Comparison of ENCODE assay signal across 8 cellular contexts in genomic region chr6:28867078-28867414, GRCh38. TPM values are rescaled to one million over a fixed set of nuclear protein-coding genes. Genes with fewer than 3 reads are reported as not detected.
DNase-seq lines count a peak whose midpoint lies in the region; ATAC-seq and TF ChIP-seq lines count a peak whose summit lies in the region.

No MANE protein-coding gene starts in this region.

- H3K27me3 ChIP-seq in neuron (ENCODE audit: insufficient read depth, low read length): no peaks in the 10 kb centered on the region

- peaks cover 3% of the 10 kb centered on the region for H3K9me3 ChIP-seq in neuron (ENCODE audit: low read length)

- H2AFZ ChIP-seq in neuron (ENCODE audit: low read depth, low read length): peak overlapping the region; percentile 96

- H3K36me3 ChIP-seq in neuron (ENCODE audit: insufficient read depth, low read length): no peaks in the 10 kb centered on the region

- H3K4me1 ChIP-seq in neuron (ENCODE audit: insufficient read depth, low read length): peaks cover 7% of the 10 kb centered on the region

- ATAC-seq in HG02610 (IDR thresholded peaks at IDR 0.05; ENCODE audit: unreplicated experiment): peak; percentile 18
- ATAC-seq in SK-N-SH treated with all-trans-retinoic acid at 6 μM for 48 hours: peak; percentile 4
- ATAC-seq in esophagus mucosa: peak; percentile 57
- ATAC-seq in GM18861 (IDR thresholded peaks at IDR 0.05; ENCODE audit: unreplicated experiment): no peak
- no peak for ATAC-seq in HG03045 (IDR thresholded peaks at IDR 0.05; ENCODE audit: unreplicated experiment)

- DNase-seq in ELR (ENCODE audit: low read depth) (peak; percentile 18), NCI-H1930 (lab: John Stamatoyannopoulos, UW) (no peak)

- H3K4me3 ChIP-seq in neuron (ENCODE audit: low read length): peak overlapping the region; percentile 64

TF ChIP-seq in SK-N-SH treated with all-trans-retinoic acid at 6 μM for 48 hours, 23 proteins besides CTCF, POLR2A, EP300 and RAD21:
- no peak for TF ChIP-seq RARB (CRISPR knock-in tag; IDR thresholded peaks at IDR 0.05)
- no peak for TF ChIP-seq CSDC2 (CRISPR knock-in tag; IDR thresholded peaks at IDR 0.05)
- no peak for TF ChIP-seq ZNF70 (CRISPR knock-in tag; IDR thresholded peaks at IDR 0.05)
- TF ChIP-seq TSHZ2 (CRISPR knock-in tag; IDR thresholded peaks at IDR 0.05): no peak
- no peak for TF ChIP-seq OSR1 (CRISPR knock-in tag; IDR thresholded peaks at IDR 0.05)
- no peak for TF ChIP-seq SNAI2 (CRISPR knock-in tag; IDR thresholded peaks at IDR 0.05)
- no peak for TF ChIP-seq CREB5 (CRISPR knock-in tag; IDR thresholded peaks at IDR 0.05; ENCODE audit: low read depth)
- no peak for TF ChIP-seq ZC3H10 (CRISPR knock-in tag; IDR thresholded peaks at IDR 0.05)
- no peak for TF ChIP-seq TOX (CRISPR knock-in tag; IDR thresholded peaks at IDR 0.05; ENCODE audit: borderline replicate concordance)
- no peak for TF ChIP-seq CSRNP3 (CRISPR knock-in tag; IDR thresholded peaks at IDR 0.05)
- TF ChIP-seq ESRRG (CRISPR knock-in tag; IDR thresholded peaks at IDR 0.05): no peak
- TF ChIP-seq BACH2 (CRISPR knock-in tag; IDR thresholded peaks at IDR 0.05; ENCODE audit: borderline replicate concordance): no peak
- TF ChIP-seq POU6F1 (CRISPR knock-in tag; IDR thresholded peaks at IDR 0.05; ENCODE audit: borderline replicate concordance, low read depth): no peak

RNA-seq across cellular contexts. Expression of gene TRIM27, which starts 56.7 kb away (rescaled TPM):
- 22.0 TPM for total RNA-seq in esophagus mucosa

Comparison
In these comparisons a context has a peak if more than half of its experiments do, and no peak if none do; other contexts are left out.
1. ATAC-seq: peak in HG02610 (single experiment), SK-N-SH treated with all-trans-retinoic acid at 6 μM for 48 hours (single experiment) and esophagus mucosa (single experiment); none in GM18861 (single experiment) and HG03045 (single experiment).